12 cellular contexts compared by ENCODE assay signal in the genomic region with DNA sequence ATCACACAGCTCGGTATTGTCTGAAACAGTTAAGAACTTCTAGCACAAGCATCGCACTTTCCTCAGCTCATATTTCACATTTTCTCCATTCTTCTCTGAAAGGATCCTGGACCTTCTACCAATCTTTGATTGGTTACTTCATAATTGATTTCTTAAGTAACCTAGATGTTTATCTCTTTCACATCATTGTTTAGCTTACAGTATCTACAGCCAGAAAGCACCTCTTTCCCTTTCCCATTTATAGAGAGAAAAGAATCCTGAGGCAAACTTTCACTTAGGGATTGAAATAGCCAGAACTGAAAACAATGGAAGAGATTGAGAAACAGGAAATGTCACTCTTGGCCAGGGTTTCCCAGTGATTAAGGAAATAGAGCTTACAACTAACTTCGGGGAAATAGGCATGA. TPM values are rescaled to one million over a fixed set of nuclear protein-coding genes. Genes with fewer than 3 reads are reported as not detected.
DNase-seq lines count a peak whose midpoint lies in the region; ATAC-seq, FAIRE-seq and TF ChIP-seq lines count a peak whose summit lies in the region.
"Had no signal": no experiment of that assay in that cellular context is flagged by ENCODE, and none has a peak within 500 bp of the region (broad histone marks: within the 10 kb centered on the region; RNA-seq: fewer than 3 reads in every experiment).

No MANE protein-coding gene starts in this region.

- intact Hi-C loops in sigmoid colon (cut with DNase I): loop anchor here (5.0 kb wide), 2 partner anchors 54 to 211 kb away; a partner anchor contains a TSS

- ATAC-seq in GM21529 (IDR thresholded peaks at IDR 0.05; ENCODE audit: unreplicated experiment): no peak
- ATAC-seq: CD8-positive, alpha-beta T cell had no signal

- TF ChIP-seq CTCF in bronchial epithelial cell (IDR thresholded peaks at IDR 0.05; ENCODE audit: insufficient read depth, low read length, severe bottlenecking): no peak
- TF ChIP-seq CTCF in hepatocyte (IDR thresholded peaks at IDR 0.05; ENCODE audit: poor library complexity): no peak
- TF ChIP-seq CTCF in sigmoid colon (IDR thresholded peaks at IDR 0.05): no peak
- no peak for TF ChIP-seq CTCF in GM13976 (IDR thresholded peaks at IDR 0.05; ENCODE audit: borderline replicate concordance, control extremely low read depth, extremely low read depth, insufficient read depth, missing control alignments)
- no peak for TF ChIP-seq CTCF in GM10266 (IDR thresholded peaks at IDR 0.05; ENCODE audit: control insufficient read depth, insufficient read depth, low read depth, missing control alignments)

- no peak for FAIRE-seq in bronchial epithelial cell (lab: Jason Lieb, UNC)

- H3K9me3 ChIP-seq in hepatocyte (ENCODE audit: low read depth): no peaks in the 10 kb centered on the region
- no peaks in the 10 kb centered on the region for H3K9me3 ChIP-seq in sigmoid colon

- TF ChIP-seq EP300 in sigmoid colon (IDR thresholded peaks at IDR 0.05): peak in 1 of 4 donors; percentile 31

- WGBS in hepatocyte (ENCODE audit: low lambda C conversion rate, missing lambda C conversion rate): 38% methylated on average over 3 of the region's 3 CpGs
- 35 to 57% methylated on average over 3 of the region's 3 CpGs for WGBS in sigmoid colon, 2 donors

- no peak overlapping the region for H3K4me3 ChIP-seq in bronchial epithelial cell (ENCODE audit: low read depth, low read length)
- H3K4me3 ChIP-seq in hepatocyte: no peak overlapping the region
- H3K4me3 ChIP-seq in sigmoid colon: peak overlapping the region; percentile 3 to 51 (median 42)

- no peaks in the 10 kb centered on the region for H3K79me2 ChIP-seq in hepatocyte

- H3K4me2 ChIP-seq in hepatocyte: peak overlapping the region; percentile 0

- DNase-seq in GM04504 (ENCODE audit: low read depth): peak; percentile 15
- peak; percentile 87 for DNase-seq in bronchial epithelial cell (ENCODE audit: low read depth)
- DNase-seq in hepatocyte (ENCODE audit: low spot score): no peak
- peak; percentile 40 for DNase-seq in sigmoid colon
- no peak for DNase-seq in NCI-H1048 (lab: John Stamatoyannopoulos, UW)
- DNase-seq in GM13976 (ENCODE audit: low spot score): no peak
- DNase-seq in GM10266 (ENCODE audit: extremely low spot score): no peak
- DNase-seq: CD8-positive, alpha-beta T cell; midbrain; NCI-H187 treated with DMSO at 0.1 percent for 48 hours had no signal

- H3K4me1 ChIP-seq in hepatocyte (ENCODE audit: insufficient read depth) (no peaks in the 10 kb centered on the region), sigmoid colon (peaks cover 0 to 55% (median 49%) of the 10 kb centered on the region in 4 donors)

- no peaks in the 10 kb centered on the region for H3K27me3 ChIP-seq in bronchial epithelial cell (ENCODE audit: control insufficient read depth, insufficient read depth, low read length)
- no peaks in the 10 kb centered on the region for H3K27me3 ChIP-seq in hepatocyte
- no peaks in the 10 kb centered on the region for H3K27me3 ChIP-seq in sigmoid colon

- in situ Hi-C loops in GM13976 (cut with MboI; ENCODE audit: low sequenced_read_pairs, unreplicated experiment): no loop called here

- H3K27ac ChIP-seq in hepatocyte (peak overlapping the region; percentile 6), sigmoid colon (peak overlapping the region; percentile 73 to 87 (median 78))

- H3K36me3 ChIP-seq in bronchial epithelial cell (ENCODE audit: control insufficient read depth, insufficient read depth, low read length): no peaks in the 10 kb centered on the region
- no peaks in the 10 kb centered on the region for H3K36me3 ChIP-seq in hepatocyte (replicated peaks; ENCODE audit: insufficient read depth, low read depth)
- H3K36me3 ChIP-seq in sigmoid colon: no peaks in the 10 kb centered on the region

- H3K9me2 ChIP-seq in hepatocyte (replicated peaks; ENCODE audit: insufficient read depth): no peaks in the 10 kb centered on the region

- H2AFZ ChIP-seq in hepatocyte: no peak overlapping the region

- H4K20me1 ChIP-seq in hepatocyte (ENCODE audit: insufficient read depth, poor library complexity, severe bottlenecking): no peaks in the 10 kb centered on the region

- no peak for TF ChIP-seq POLR2A in sigmoid colon (IDR thresholded peaks at IDR 0.05)

RNA-seq across cellular contexts. Expression of a gene that starts 2.5 kb away (rescaled TPM):
- total RNA-seq in bronchial epithelial cell (1.0 and 2.4 TPM in 2 replicates), hepatocyte (2.0 and 2.1 TPM in 2 replicates), sigmoid colon (10 to 100 TPM; 33.5 to 73.2 (median 45.8) TPM)
- polyA plus RNA-seq in hepatocyte (0.28 TPM in 1 of 2 replicates, not detected in the other), sigmoid colon (10 to 100 TPM in 2 of 3 donors, 1 to 10 TPM in 1; 1.6 to 14.6 (median 14.4) TPM)
- total RNA-seq: CD8-positive, alpha-beta T cell; H4 had no signal

Comparison
In these comparisons a context has a peak if more than half of its experiments do, and no peak if none do; other contexts are left out.
1. DNase-seq: peak in GM04504 (single experiment), bronchial epithelial cell (single experiment) and sigmoid colon (single experiment); none in hepatocyte (single experiment), NCI-H1048 (single experiment), GM13976 (single experiment) and GM10266 (single experiment).
2. H3K4me3 ChIP-seq: peak in sigmoid colon (4 of 4); none in bronchial epithelial cell (single experiment) and hepatocyte (single experiment).
3. RNA of a gene that starts 2.5 kb away (total RNA-seq): 33.5 to 73.2 TPM in sigmoid colon; 1.0 to 2.4 TPM in bronchial epithelial cell and 2.0 to 2.1 TPM in hepatocyte; every median in the first group is over 10 times any median in the second.